1 cellular context compared by ENCODE assay signal in the genomic region with DNA sequence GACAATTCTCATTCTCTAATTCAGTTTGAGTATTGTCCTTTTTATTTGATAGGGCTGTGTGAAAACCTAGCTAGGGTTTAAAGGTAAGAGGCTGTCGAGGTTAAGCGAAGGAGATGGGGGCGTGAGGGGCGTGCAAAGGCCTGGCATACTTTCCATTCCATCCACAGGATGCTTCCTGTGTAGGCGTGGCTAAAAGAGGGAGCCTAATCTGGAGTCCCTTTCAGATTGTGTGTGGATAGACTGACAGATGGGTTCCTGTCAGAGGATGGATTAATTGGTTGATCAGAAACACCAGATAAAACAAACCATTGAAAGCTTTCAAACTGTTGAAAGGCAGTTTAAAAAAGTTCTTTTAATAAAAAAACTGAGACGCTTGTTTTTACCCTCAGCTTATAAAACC.
TF ChIP-seq lines count a peak whose summit lies in the region.

No MANE protein-coding gene starts in this region.

TF ChIP-seq in HepG2, 621 proteins besides CTCF, POLR2A, EP300 and RAD21 (continued from another document):
- TF ChIP-seq, protein P1, sequence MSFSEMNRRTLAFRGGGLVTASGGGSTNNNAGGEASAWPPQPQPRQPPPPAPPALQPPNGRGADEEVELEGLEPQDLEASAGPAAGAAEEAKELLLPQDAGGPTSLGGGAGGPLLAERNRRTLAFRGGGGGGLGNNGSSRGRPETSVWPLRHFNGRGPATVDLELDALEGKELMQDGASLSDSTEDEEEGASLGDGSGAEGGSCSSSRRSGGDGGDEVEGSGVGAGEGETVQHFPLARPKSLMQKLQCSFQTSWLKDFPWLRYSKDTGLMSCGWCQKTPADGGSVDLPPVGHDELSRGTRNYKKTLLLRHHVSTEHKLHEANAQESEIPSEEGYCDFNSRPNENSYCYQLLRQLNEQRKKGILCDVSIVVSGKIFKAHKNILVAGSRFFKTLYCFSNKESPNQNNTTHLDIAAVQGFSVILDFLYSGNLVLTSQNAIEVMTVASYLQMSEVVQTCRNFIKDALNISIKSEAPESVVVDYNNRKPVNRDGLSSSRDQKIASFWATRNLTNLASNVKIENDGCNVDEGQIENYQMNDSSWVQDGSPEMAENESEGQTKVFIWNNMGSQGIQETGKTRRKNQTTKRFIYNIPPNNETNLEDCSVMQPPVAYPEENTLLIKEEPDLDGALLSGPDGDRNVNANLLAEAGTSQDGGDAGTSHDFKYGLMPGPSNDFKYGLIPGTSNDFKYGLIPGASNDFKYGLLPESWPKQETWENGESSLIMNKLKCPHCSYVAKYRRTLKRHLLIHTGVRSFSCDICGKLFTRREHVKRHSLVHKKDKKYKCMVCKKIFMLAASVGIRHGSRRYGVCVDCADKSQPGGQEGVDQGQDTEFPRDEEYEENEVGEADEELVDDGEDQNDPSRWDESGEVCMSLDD (CRISPR knock-in tag; IDR thresholded peaks at IDR 0.05; ENCODE audit: borderline replicate concordance), result no peak
- TF ChIP-seq, protein P2, sequence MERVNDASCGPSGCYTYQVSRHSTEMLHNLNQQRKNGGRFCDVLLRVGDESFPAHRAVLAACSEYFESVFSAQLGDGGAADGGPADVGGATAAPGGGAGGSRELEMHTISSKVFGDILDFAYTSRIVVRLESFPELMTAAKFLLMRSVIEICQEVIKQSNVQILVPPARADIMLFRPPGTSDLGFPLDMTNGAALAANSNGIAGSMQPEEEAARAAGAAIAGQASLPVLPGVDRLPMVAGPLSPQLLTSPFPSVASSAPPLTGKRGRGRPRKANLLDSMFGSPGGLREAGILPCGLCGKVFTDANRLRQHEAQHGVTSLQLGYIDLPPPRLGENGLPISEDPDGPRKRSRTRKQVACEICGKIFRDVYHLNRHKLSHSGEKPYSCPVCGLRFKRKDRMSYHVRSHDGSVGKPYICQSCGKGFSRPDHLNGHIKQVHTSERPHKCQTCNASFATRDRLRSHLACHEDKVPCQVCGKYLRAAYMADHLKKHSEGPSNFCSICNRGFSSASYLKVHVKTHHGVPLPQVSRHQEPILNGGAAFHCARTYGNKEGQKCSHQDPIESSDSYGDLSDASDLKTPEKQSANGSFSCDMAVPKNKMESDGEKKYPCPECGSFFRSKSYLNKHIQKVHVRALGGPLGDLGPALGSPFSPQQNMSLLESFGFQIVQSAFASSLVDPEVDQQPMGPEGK (CRISPR knock-in tag; IDR thresholded peaks at IDR 0.05), result peak; percentile 56; the same call in 1 of the 2 replicates
- TF ChIP-seq KLF13 (CRISPR knock-in tag; IDR thresholded peaks at IDR 0.05), result no peak
- TF ChIP-seq, protein P3, sequence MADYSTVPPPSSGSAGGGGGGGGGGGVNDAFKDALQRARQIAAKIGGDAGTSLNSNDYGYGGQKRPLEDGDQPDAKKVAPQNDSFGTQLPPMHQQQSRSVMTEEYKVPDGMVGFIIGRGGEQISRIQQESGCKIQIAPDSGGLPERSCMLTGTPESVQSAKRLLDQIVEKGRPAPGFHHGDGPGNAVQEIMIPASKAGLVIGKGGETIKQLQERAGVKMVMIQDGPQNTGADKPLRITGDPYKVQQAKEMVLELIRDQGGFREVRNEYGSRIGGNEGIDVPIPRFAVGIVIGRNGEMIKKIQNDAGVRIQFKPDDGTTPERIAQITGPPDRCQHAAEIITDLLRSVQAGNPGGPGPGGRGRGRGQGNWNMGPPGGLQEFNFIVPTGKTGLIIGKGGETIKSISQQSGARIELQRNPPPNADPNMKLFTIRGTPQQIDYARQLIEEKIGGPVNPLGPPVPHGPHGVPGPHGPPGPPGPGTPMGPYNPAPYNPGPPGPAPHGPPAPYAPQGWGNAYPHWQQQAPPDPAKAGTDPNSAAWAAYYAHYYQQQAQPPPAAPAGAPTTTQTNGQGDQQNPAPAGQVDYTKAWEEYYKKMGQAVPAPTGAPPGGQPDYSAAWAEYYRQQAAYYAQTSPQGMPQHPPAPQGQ (CRISPR knock-in tag; IDR thresholded peaks at IDR 0.05; ENCODE audit: borderline replicate concordance), result no peak
- TF ChIP-seq NR2F6 (IDR thresholded peaks at IDR 0.05), result no peak
- TF ChIP-seq NR2F6 (CRISPR knock-in tag; IDR thresholded peaks at IDR 0.05), result 0 out of 2 replicates have a peak, but pooled peaks have one; percentile 15
- no peak for TF ChIP-seq SKI (IDR thresholded peaks at IDR 0.05; ENCODE audit: partially characterized antibody)
- TF ChIP-seq SOX5 (CRISPR knock-in tag; IDR thresholded peaks at IDR 0.05; ENCODE audit: borderline replicate concordance), result peak; percentile 20; the same call in 1 of the 2 replicates
- TF ChIP-seq KDM4B (CRISPR knock-in tag; IDR thresholded peaks at IDR 0.05), result no peak
- TF ChIP-seq, protein P4, sequence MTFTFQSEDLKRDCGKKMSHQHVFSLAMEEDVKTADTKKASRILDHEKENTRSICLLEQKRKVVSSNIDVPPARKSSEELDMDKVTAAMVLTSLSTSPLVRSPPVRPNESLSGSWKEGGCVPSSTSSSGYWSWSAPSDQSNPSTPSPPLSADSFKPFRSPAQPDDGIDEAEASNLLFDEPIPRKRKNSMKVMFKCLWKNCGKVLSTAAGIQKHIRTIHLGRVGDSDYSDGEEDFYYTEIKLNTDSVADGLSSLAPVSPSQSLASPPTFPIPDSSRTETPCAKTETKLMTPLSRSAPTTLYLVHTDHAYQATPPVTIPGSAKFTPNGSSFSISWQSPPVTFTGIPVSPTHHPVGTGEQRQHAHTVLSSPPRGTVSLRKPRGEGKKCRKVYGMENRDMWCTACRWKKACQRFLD (CRISPR knock-in tag; IDR thresholded peaks at IDR 0.05; ENCODE audit: borderline replicate concordance), result no peak
